ENCODE assay signal across 25 cellular contexts in genomic region chr3:108320746-108321350, GRCh38. TPM values are rescaled to one million over a fixed set of nuclear protein-coding genes. Genes with fewer than 3 reads are reported as not detected.
"Had no signal": no experiment of that assay in that cellular context is flagged by ENCODE, and none has a peak within 500 bp of the region (broad histone marks: within the 10 kb centered on the region; RNA-seq: fewer than 3 reads in every experiment).

No MANE protein-coding gene starts in this region.

- ATAC-seq: activated CD4-positive, CD25-positive, alpha-beta regulatory T cell treated with anti-CD3 and anti-CD28 coated beads, Interleukin-2, amount 50 U/mL, for 24 hours; activated CD8-positive, alpha-beta T cell treated with anti-CD3 and anti-CD28 coated beads, Interleukin-2, amount 10 ng/mL, durations not matched to agents 7 days and 5 days; left ventricle myocardium superior; naive thymus-derived CD4-positive, alpha-beta T cell; right lobe of liver had no signal

- H3K4me3 ChIP-seq: dorsolateral prefrontal cortex, ovary, right lobe of liver, smooth muscle cell, stomach, testis, upper lobe of left lung had no signal

- H3K36me3 ChIP-seq: ovary, right lobe of liver, stomach, upper lobe of left lung had no signal

- FAIRE-seq: colon had no signal

- DNase-seq: activated CD4-positive, alpha-beta T cell treated with anti-CD3 and anti-CD28 coated beads, Interleukin-2, amount 10 ng/mL, durations not matched to agents 7 days and 5 days; activated CD8-positive, alpha-beta T cell treated with anti-CD3 and anti-CD28 coated beads, Interleukin-2, amount 10 ng/mL, durations not matched to agents 7 days and 5 days; activated naive CD4-positive, alpha-beta T cell treated with Interleukin-2 at 50 U/mL for 16 hours; activated naive CD8-positive, alpha-beta T cell treated with anti-CD3 and anti-CD28 coated beads, Interleukin-2, amount 10 ng/mL, durations not matched to agents 7 days and 5 days; activated T-cell treated with anti-CD3 and anti-CD28 coated beads, Interleukin-2, amount 50 U/mL, for 24 hours; amygdala; caudate nucleus; dorsolateral prefrontal cortex; foreskin melanocyte; glutamatergic neuron; hippocampal formation; left ventricle myocardium superior; naive thymus-derived CD4-positive, alpha-beta T cell; ovary; right lobe of liver; stimulated activated CD4-positive, alpha-beta T cell treated with anti-CD3 and anti-CD28 coated beads, Interleukin-4, amount 100 ng/mL, for 1 hour; stomach; T-helper 1 cell; T-helper 9 cell; testis; upper lobe of left lung had no signal

- H3K9me3 ChIP-seq: ovary, right lobe of liver, stomach, testis, upper lobe of left lung had no signal

- H3K4me1 ChIP-seq: right lobe of liver, testis had no signal

RNA-seq across cellular contexts. Expression of gene HHLA2, which starts 24.5 kb away (rescaled TPM):
- total RNA-seq: fibroblast of lung, left ventricle myocardium superior, right lobe of liver, smooth muscle cell had no signal
